In genomic region chrX:27746516-27746915, GRCh38 we compare ENCODE assay signal across 20 cellular contexts.
A peak's percentile ranks its signal among the peaks of the same experiment; 100 is the strongest.
DNase-seq lines count a peak whose midpoint lies in the region; ATAC-seq and TF ChIP-seq lines count a peak whose summit lies in the region.
"Had no signal": no experiment of that assay in that cellular context is flagged by ENCODE, and none has a peak within 500 bp of the region (broad histone marks: within the 10 kb centered on the region; RNA-seq: fewer than 3 reads in every experiment).

No MANE protein-coding gene starts in this region.

- H3K4me3 ChIP-seq in testis, result no peak overlapping the region
- H3K4me3 ChIP-seq: BLaER1 treated with 17β-estradiol and CSF1 and Interleukin-3, amounts not matched to agents 10 nM and 100 nM; GM23248; HAP-1 had no signal

- H3K36me3 ChIP-seq in testis (ENCODE audit: low read depth, missing control alignments), result no peaks in the 10 kb centered on the region
- H3K36me3 ChIP-seq: BE2C; BLaER1 treated with 17β-estradiol and CSF1 and Interleukin-3, amounts not matched to agents 10 nM and 100 nM; HAP-1 had no signal

- DNase-seq in NCI-H146 (lab: John Stamatoyannopoulos, UW), result peak; percentile 33
- no peak for DNase-seq in NCI-H146 treated with DMSO at 0.1 percent for 48 hours (lab: John Stamatoyannopoulos, UW; ENCODE audit: unreplicated experiment)
- peak; percentile 68 for DNase-seq in H4 (ENCODE audit: low spot score)
- DNase-seq in testis, result peak; percentile 51
- DNase-seq in GOT3 (lab: John Stamatoyannopoulos, UW), result no peak
- no peak for DNase-seq in NAMALWA (ENCODE audit: low spot score)
- DNase-seq: ACHN; AML-193; BE2C; Calu3; CD4-positive, alpha-beta memory T cell; COR-L47; DMS79; GF-D8; GM23248; HFFc6 had no signal

- ATAC-seq in GM19455 (IDR thresholded peaks at IDR 0.05; ENCODE audit: unreplicated experiment), result no peak

- WGBS in testis, 2 donors, result 75 to 85% methylated on average over 10 of the region's 10 CpGs

- H3K27ac ChIP-seq in testis, result no peak overlapping the region
- H3K27ac ChIP-seq: 22Rv1; BLaER1 treated with 17β-estradiol and CSF1 and Interleukin-3, amounts not matched to agents 10 nM and 100 nM; GM23248 had no signal

- no peaks in the 10 kb centered on the region for H3K27me3 ChIP-seq in testis
- H3K27me3 ChIP-seq: BE2C had no signal

- no peaks in the 10 kb centered on the region for H3K9me3 ChIP-seq in testis
- H3K9me3 ChIP-seq: BE2C; BLaER1 treated with 17β-estradiol and CSF1 and Interleukin-3, amounts not matched to agents 10 nM and 100 nM; HAP-1 had no signal

- no peaks in the 10 kb centered on the region for H3K4me1 ChIP-seq in testis
- H3K4me1 ChIP-seq: BE2C; BLaER1 treated with 17β-estradiol and CSF1 and Interleukin-3, amounts not matched to agents 10 nM and 100 nM; HAP-1 had no signal

- TF ChIP-seq POLR2A in testis (IDR thresholded peaks at IDR 0.05), result no peak

- intact Hi-C loops in testis (cut with DNase I; ENCODE audit: low total_unique reads), result no loop called here

- no peak for TF ChIP-seq CTCF in testis (IDR thresholded peaks at IDR 0.05)

Comparison
In these comparisons a context has a peak if more than half of its experiments do, and no peak if none do; other contexts are left out.
1. DNase-seq: peak in NCI-H146 (single experiment), H4 (single experiment) and testis (single experiment); none in NCI-H146 treated with DMSO at 0.1 percent for 48 hours (single experiment), GOT3 (single experiment) and NAMALWA (single experiment).